ENCODE assay signal across 14 cellular contexts in the genomic region with DNA sequence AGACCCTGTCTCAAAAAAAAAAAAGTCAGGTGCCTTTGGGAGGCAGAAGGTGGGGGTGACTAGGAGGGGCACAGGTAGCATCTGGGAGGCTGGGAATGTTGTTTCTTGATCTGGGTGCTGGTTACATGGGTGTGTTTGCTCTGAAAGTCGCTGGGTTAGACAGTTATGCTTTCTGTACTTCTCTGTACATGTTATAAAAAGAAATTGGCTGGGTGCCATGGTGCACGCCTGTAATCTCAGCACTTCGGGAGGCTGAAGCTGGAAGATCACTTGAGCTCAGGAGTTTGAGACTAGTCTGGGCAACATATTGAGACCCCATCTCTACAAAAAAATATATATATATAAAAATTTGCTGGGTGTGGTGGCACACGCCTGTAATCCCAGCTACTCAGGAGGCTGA. TPM values are rescaled to one million over a fixed set of nuclear protein-coding genes. Genes with fewer than 3 reads are reported as not detected.
DNase-seq lines count a peak whose midpoint lies in the region; ATAC-seq and TF ChIP-seq lines count a peak whose summit lies in the region.
"Had no signal": no experiment of that assay in that cellular context is flagged by ENCODE, and none has a peak within 500 bp of the region (broad histone marks: within the 10 kb centered on the region; RNA-seq: fewer than 3 reads in every experiment).

No MANE protein-coding gene starts in this region.

- H3K27me3 ChIP-seq in body of pancreas = no peaks in the 10 kb centered on the region

- no peaks in the 10 kb centered on the region for H3K27me3 Mint-ChIP-seq in stimulated activated naive CD8-positive, alpha-beta T cell treated with anti-CD3 and anti-CD28 coated beads, Interleukin-15, Interleukin-2, amounts not matched to agents 100 ng/mL and 50 ng/mL, for 24 hours

- no peak overlapping the region for H3K4me3 ChIP-seq in body of pancreas

- H3K9me3 ChIP-seq in body of pancreas = no peaks in the 10 kb centered on the region

- no peaks in the 10 kb centered on the region for H3K9me3 Mint-ChIP-seq in stimulated activated naive CD8-positive, alpha-beta T cell treated with anti-CD3 and anti-CD28 coated beads, Interleukin-15, Interleukin-2, amounts not matched to agents 100 ng/mL and 50 ng/mL, for 24 hours

- no peak for ATAC-seq in stimulated activated naive CD8-positive, alpha-beta T cell treated with anti-CD3 and anti-CD28 coated beads, Interleukin-15, Interleukin-2, amounts not matched to agents 100 U/mL and 50 U/mL, for 24 hours
- ATAC-seq in body of pancreas (no peak), left lobe of liver (peak; percentile 6)
- ATAC-seq: Panc1 had no signal

- no peak for TF ChIP-seq CTCF in body of pancreas (IDR thresholded peaks at IDR 0.05)

- WGBS in body of pancreas, 2 donors = 32% methylated on average over 4 of the region's 4 CpGs

- H3K4me1 Mint-ChIP-seq in stimulated activated naive CD8-positive, alpha-beta T cell treated with anti-CD3 and anti-CD28 coated beads, Interleukin-15, Interleukin-2, amounts not matched to agents 100 ng/mL and 50 ng/mL, for 24 hours (ENCODE audit: low read depth) = peaks cover 88% of the 10 kb centered on the region

- intact Hi-C loops in body of pancreas (cut with DNase I) = no loop called here

- no peaks in the 10 kb centered on the region for H3K36me3 ChIP-seq in body of pancreas (replicated peaks in 1 of 2; ENCODE audit: insufficient read depth in 1 of 2, low read depth in 2 of 2)

- DNase-seq in stimulated activated naive CD8-positive, alpha-beta T cell treated with anti-CD3 and anti-CD28 coated beads, Interleukin-15, Interleukin-2, amounts not matched to agents 100 U/mL and 50 U/mL, for 24 hours = no peak
- DNase-seq in body of pancreas (peak; percentile 47 to 64 (median 60)), left lobe of liver (ENCODE audit: low spot score) (no peak), UCSD-AML1 (lab: John Stamatoyannopoulos, UW; ENCODE audit: unreplicated experiment) (no peak), NCI-H1436 (lab: John Stamatoyannopoulos, UW) (no peak), NCI-H1105 treated with DMSO at 0.1 percent for 48 hours (lab: John Stamatoyannopoulos, UW) (no peak)
- no peak for DNase-seq in stimulated activated CD4-positive, alpha-beta T cell treated with anti-CD3 and anti-CD28 coated beads, Interleukin-2, amount 100 ng/mL, for 48 hours
- DNase-seq: cerebellar nuclear complex, GF-D8, NCI-H345, T1000 had no signal

- peak overlapping the region; percentile 73 for H3K27ac Mint-ChIP-seq in stimulated activated naive CD8-positive, alpha-beta T cell treated with anti-CD3 and anti-CD28 coated beads, Interleukin-15, Interleukin-2, amounts not matched to agents 100 ng/mL and 50 ng/mL, for 24 hours

- H3K4me1 ChIP-seq in body of pancreas = peaks cover 85% of the 10 kb centered on the region

- H3K4me3 Mint-ChIP-seq in stimulated activated naive CD8-positive, alpha-beta T cell treated with anti-CD3 and anti-CD28 coated beads, Interleukin-15, Interleukin-2, amounts not matched to agents 100 ng/mL and 50 ng/mL, for 24 hours = no peak overlapping the region

- H3K36me3 Mint-ChIP-seq in stimulated activated naive CD8-positive, alpha-beta T cell treated with anti-CD3 and anti-CD28 coated beads, Interleukin-15, Interleukin-2, amounts not matched to agents 100 ng/mL and 50 ng/mL, for 24 hours (ENCODE audit: low read depth) = peaks cover 23% of the 10 kb centered on the region

- peak overlapping the region in 2 of 4 donors; percentile 27 to 29 for H3K27ac ChIP-seq in body of pancreas

- TF ChIP-seq POLR2A in body of pancreas (IDR thresholded peaks at IDR 0.05) = no peak

RNA-seq across cellular contexts. Expression of gene NOSIP, which starts 15.1 kb away (rescaled TPM):
- 10 to 100 TPM; 50.6 to 73.2 TPM for total RNA-seq in body of pancreas
- total RNA-seq in left lobe of liver = 29.1 TPM

RNA-seq across cellular contexts. Expression of gene PRRG2, which starts 15.9 kb away (rescaled TPM):
- total RNA-seq in body of pancreas (1 to 10 TPM; 2.6 to 4.9 TPM), left lobe of liver (8.5 TPM)

RNA-seq across cellular contexts. Expression of gene PRR12, which starts 25.7 kb away (rescaled TPM):
- total RNA-seq in body of pancreas (10 to 100 TPM in 1 of 2 donors, 1 to 10 TPM in 1; 8.0 to 23.4 TPM), left lobe of liver (10.5 TPM)

RNA-seq across cellular contexts. Expression of gene RCN3, which starts 37.5 kb away (rescaled TPM):
- total RNA-seq in body of pancreas (10 to 100 TPM; 11.9 to 39.9 TPM), left lobe of liver (22.8 TPM)
- total RNA-seq: MCF 10A had no signal

RNA-seq across cellular contexts. Expression of gene FCGRT, which starts 52.8 kb away (rescaled TPM):
- total RNA-seq in body of pancreas = 100 to 1,000 TPM; 117 to 121 TPM
- 262 TPM for total RNA-seq in left lobe of liver
- total RNA-seq: MCF 10A had no signal

Comparison
In these comparisons a context has a peak if more than half of its experiments do, and no peak if none do; other contexts are left out.
1. DNase-seq: peak in body of pancreas (4 of 4); none in stimulated activated naive CD8-positive, alpha-beta T cell treated with anti-CD3 and anti-CD28 coated beads, Interleukin-15, Interleukin-2, amounts not matched to agents 100 U/mL and 50 U/mL, for 24 hours (single experiment), left lobe of liver (single experiment), UCSD-AML1 (single experiment), NCI-H1436 (single experiment), stimulated activated CD4-positive, alpha-beta T cell treated with anti-CD3 and anti-CD28 coated beads, Interleukin-2, amount 100 ng/mL, for 48 hours (0 of 2) and NCI-H1105 treated with DMSO at 0.1 percent for 48 hours (single experiment).